Comparison of ENCODE assay signal across 2 cellular contexts in genomic region chr7:34312624-34313023, GRCh38.
TF ChIP-seq lines count a peak whose summit lies in the region.

No MANE protein-coding gene starts in this region.

TF ChIP-seq in HEK293, 187 proteins besides CTCF, POLR2A, EP300 and RAD21 (continued from another document):
- no peak for TF ChIP-seq ZNF513 (tag by site-specific recombination; IDR thresholded peaks at IDR 0.05)
- no peak for TF ChIP-seq ZNF133 (tag by site-specific recombination; IDR thresholded peaks at IDR 0.05)
- no peak for TF ChIP-seq ELK4 (IDR thresholded peaks at IDR 0.05; ENCODE audit: borderline replicate concordance, low read depth, low read length)
- no peak for TF ChIP-seq IKZF3 (tag by site-specific recombination; IDR thresholded peaks at IDR 0.05)
TF ChIP-seq in HEK293: peak in this region for 1.

TF ChIP-seq in WTC11, 78 proteins besides CTCF, POLR2A, EP300 and RAD21 (continued from another document):
- no peak for TF ChIP-seq ZNF532 (CRISPR knock-in tag; IDR thresholded peaks at IDR 0.05; ENCODE audit: borderline replicate concordance)
- peak; percentile 51; the same call in 1 of the 2 replicates for TF ChIP-seq GTF2I (CRISPR knock-in tag; conservative IDR thresholded peaks at IDR 0.05)
- TF ChIP-seq ELF4 (CRISPR knock-in tag; IDR thresholded peaks at IDR 0.05; ENCODE audit: low read depth): no peak
- TF ChIP-seq TCF7 (CRISPR knock-in tag; IDR thresholded peaks at IDR 0.05; ENCODE audit: low read depth): no peak
- no peak for TF ChIP-seq TP53 (CRISPR knock-in tag; IDR thresholded peaks at IDR 0.05)
- TF ChIP-seq CDX4 (CRISPR knock-in tag; IDR thresholded peaks at IDR 0.05; ENCODE audit: borderline replicate concordance): no peak
